In the genomic region with DNA sequence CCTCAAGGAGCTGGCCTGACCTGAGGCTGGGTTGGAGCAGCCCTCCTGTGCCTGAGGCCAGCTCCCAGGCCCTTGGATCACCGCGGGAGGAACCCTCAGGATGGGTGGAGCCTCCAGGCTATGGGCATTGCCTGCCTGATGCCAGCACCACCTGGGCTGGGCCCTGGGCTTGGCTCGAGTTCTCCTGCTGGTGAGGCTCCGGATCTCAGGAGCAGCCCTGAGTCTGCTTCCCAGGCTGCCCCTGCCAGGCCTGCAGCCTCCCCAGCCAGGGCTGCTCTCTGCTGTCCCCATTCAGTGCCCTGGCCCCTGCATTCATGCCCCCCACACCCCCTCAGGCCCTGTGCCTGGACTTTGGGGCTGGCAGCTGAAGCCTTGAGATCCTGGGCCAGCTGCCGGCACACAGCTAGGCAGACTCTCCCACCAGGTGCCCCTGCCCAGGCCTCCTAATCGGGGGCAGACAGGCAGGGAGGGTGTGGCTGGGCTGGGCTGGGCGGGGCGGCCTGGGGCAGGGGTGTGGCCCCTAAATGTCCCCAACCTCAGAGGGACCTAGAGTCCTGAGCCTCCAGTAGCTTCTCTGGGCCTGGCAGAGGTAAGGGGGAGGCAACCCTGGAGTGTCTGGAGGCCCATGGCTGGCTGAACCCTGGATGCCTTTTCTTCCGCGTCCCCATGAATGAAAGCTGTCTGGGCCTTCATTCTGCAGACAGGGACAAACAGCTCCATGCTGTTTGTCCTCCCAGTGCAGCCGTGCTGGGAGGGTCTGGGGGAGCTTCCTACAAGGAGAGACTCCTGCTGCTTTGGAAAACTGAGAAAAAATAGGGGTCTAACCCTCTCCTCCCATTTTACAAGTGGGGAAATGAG, we compare ENCODE assay signal across 9 cellular contexts. TPM values are rescaled to one million over a fixed set of nuclear protein-coding genes. Genes with fewer than 3 reads are reported as not detected.
DNase-seq lines count a peak whose midpoint lies in the region; ATAC-seq lines count a peak whose summit lies in the region.
"Had no signal": no experiment of that assay in that cellular context is flagged by ENCODE, and none has a peak within 500 bp of the region (broad histone marks: within the 10 kb centered on the region; RNA-seq: fewer than 3 reads in every experiment).

No MANE protein-coding gene starts in this region.

- H3K9ac ChIP-seq in duodenal mucosa (ENCODE audit: low read depth in 1 of 2, low read length in 2 of 2) (peak overlapping the region; percentile 54 to 58), neuronal stem cell (ENCODE audit: low read depth, low read length, poor library complexity) (no peak overlapping the region)

- peak overlapping the region; percentile 66 to 95 (median 88) for H3K27ac Mint-ChIP-seq in CD4-positive, alpha-beta memory T cell

- H3K4me3 Mint-ChIP-seq in CD4-positive, alpha-beta memory T cell, result peak overlapping the region; percentile 79 to 92 (median 86)

- peak overlapping the region; percentile 76 for H3K27ac ChIP-seq in CD4-positive, alpha-beta memory T cell (ENCODE audit: low read depth, low read length)
- H3K27ac ChIP-seq in duodenal mucosa (ENCODE audit: low read depth, low read length) (no peak overlapping the region), neuronal stem cell (replicated peaks; ENCODE audit: low read length) (no peak overlapping the region)

- no peak overlapping the region for H2BK12ac ChIP-seq in neuronal stem cell (ENCODE audit: low read length)

- peak overlapping the region; percentile 97 for H3K18ac ChIP-seq in neuronal stem cell (ENCODE audit: low read length)

- H3K27me3 ChIP-seq in CD4-positive, alpha-beta memory T cell (ENCODE audit: insufficient read depth, low read length), result no peaks in the 10 kb centered on the region
- H3K27me3 ChIP-seq in duodenal mucosa (ENCODE audit: control insufficient read depth in 1 of 2, insufficient read depth in 2 of 2, low read length in 2 of 2) (no peaks in the 10 kb centered on the region), neuronal stem cell (ENCODE audit: control insufficient read depth in 3 of 3, insufficient read depth in 3 of 3, low read depth in 1 of 3, low read length in 3 of 3) (no peaks in the 10 kb centered on the region)

- H3K4me2 ChIP-seq in neuronal stem cell (ENCODE audit: insufficient read depth, low read length, poor library complexity, severe bottlenecking), result no peak overlapping the region

- DNase-seq in CD4-positive, alpha-beta memory T cell, result no peak
- DNase-seq in NCI-H226, result peak; percentile 43
- DNase-seq in neuronal stem cell (ENCODE audit: low spot score), result no peak
- DNase-seq in mesenteric fat pad (ENCODE audit: low spot score), result no peak
- no peak for DNase-seq in CD1c-positive myeloid dendritic cell (ENCODE audit: extremely low spot score)

- CTCF ChIA-PET in CD4-positive, alpha-beta memory T cell (lab: Charles Lee; ENCODE audit: partially characterized antibody), result interaction anchor here (1.0 kb wide), 1 partner anchor 8 kb away, joined by 3 read pairs; no protein-coding TSS in a partner anchor

- no peaks in the 10 kb centered on the region for H3K36me3 ChIP-seq in CD4-positive, alpha-beta memory T cell (ENCODE audit: insufficient read depth, low read length)
- no peaks in the 10 kb centered on the region for H3K36me3 ChIP-seq in duodenal mucosa (ENCODE audit: control insufficient read depth in 1 of 2, insufficient read depth in 2 of 2, low read length in 2 of 2)
- H3K36me3 ChIP-seq in neuronal stem cell (replicated peaks in 1 of 2; ENCODE audit: control insufficient read depth in 2 of 2, insufficient read depth in 2 of 2, low read length in 2 of 2), result peaks cover 8 to 10% of the 10 kb centered on the region in 2 donors

- peak overlapping the region in 1 of 2 donors; percentile 64 for H3K4me3 ChIP-seq in CD4-positive, alpha-beta memory T cell (ENCODE audit: low read length in 2 of 2)
- H3K4me3 ChIP-seq in duodenal mucosa (ENCODE audit: low read depth in 1 of 2, low read length in 2 of 2), result peak overlapping the region; percentile 57 to 68
- H3K4me3 ChIP-seq in neuronal stem cell (ENCODE audit: low read length in 2 of 2), result peak overlapping the region in 1 of 2 donors; percentile 71

- peaks cover 0 to 7% of the 10 kb centered on the region in 2 donors for H3K36me3 Mint-ChIP-seq in CD4-positive, alpha-beta memory T cell

- peak overlapping the region; percentile 87 for H2BK5ac ChIP-seq in neuronal stem cell (ENCODE audit: low read length)

- H3K9me3 ChIP-seq in CD4-positive, alpha-beta memory T cell (ENCODE audit: control insufficient read depth in 1 of 2, low read length in 2 of 2), result no peaks in the 10 kb centered on the region
- H3K9me3 ChIP-seq in duodenal mucosa (ENCODE audit: control insufficient read depth in 1 of 2, low read length in 2 of 2) (no peaks in the 10 kb centered on the region), neuronal stem cell (replicated peaks in 1 of 2; ENCODE audit: control insufficient read depth in 2 of 2, insufficient read depth in 1 of 2, low read depth in 1 of 2, low read length in 2 of 2) (no peaks in the 10 kb centered on the region)

- no peak overlapping the region for H3K4ac ChIP-seq in neuronal stem cell (ENCODE audit: low read length)

- no peak overlapping the region for H4K91ac ChIP-seq in neuronal stem cell (ENCODE audit: low read depth, low read length, poor library complexity)

- POLR2A ChIA-PET in CD4-positive, alpha-beta memory T cell (lab: Charles Lee; ENCODE audit: partially characterized antibody), result interaction anchor here (0.9 to 3.8 kb wide), 5 partner anchors 20 to 122 kb away, joined by 3 to 18 read pairs (median 4); a partner anchor contains a TSS

- peak overlapping the region; percentile 98 for H2AK5ac ChIP-seq in neuronal stem cell (ENCODE audit: low read depth, low read length)

- H3K23ac ChIP-seq in neuronal stem cell (ENCODE audit: low read depth, low read length, poor library complexity), result peak overlapping the region; percentile 85

- peaks cover 0 to 6% (median 0%) of the 10 kb centered on the region in 8 donors for H3K9me3 Mint-ChIP-seq in CD4-positive, alpha-beta memory T cell

- H3K4me1 ChIP-seq in CD4-positive, alpha-beta memory T cell (ENCODE audit: insufficient read depth, low read length), result peaks cover 37% of the 10 kb centered on the region
- H3K4me1 ChIP-seq in duodenal mucosa (ENCODE audit: control insufficient read depth in 1 of 2, insufficient read depth in 2 of 2, low read length in 2 of 2) (peaks cover 31 to 45% of the 10 kb centered on the region in 2 donors), neuronal stem cell (ENCODE audit: control insufficient read depth in 2 of 2, insufficient read depth in 1 of 2, low read depth in 1 of 2, low read length in 2 of 2) (peaks cover 6 to 32% of the 10 kb centered on the region in 2 donors)

- intact Hi-C loops in CD4-positive, alpha-beta memory T cell (cut with micrococcal nuclease), result loop anchor here (1.0 kb wide), 1 partner anchor 41 kb away; a partner anchor contains a TSS

- peak overlapping the region; percentile 99 for H2AFZ ChIP-seq in neuronal stem cell (ENCODE audit: low read length)

- peak overlapping the region; percentile 94 for H2BK15ac ChIP-seq in neuronal stem cell (ENCODE audit: low read length)

- WGBS in neuronal stem cell (ENCODE audit: extremely low coverage in 2 of 2, insufficient read length in 2 of 2, insufficient replicate concordance in 1 of 2), 2 donors, result no CpG with 5 or more reads among the region's 11 CpGs

- H3K27me3 Mint-ChIP-seq in CD4-positive, alpha-beta memory T cell, result no peaks in the 10 kb centered on the region

- ATAC-seq in GM21619 (IDR thresholded peaks at IDR 0.05; ENCODE audit: unreplicated experiment) (no peak), HG03520 (IDR thresholded peaks at IDR 0.05; ENCODE audit: unreplicated experiment) (no peak)

- H3K79me1 ChIP-seq in neuronal stem cell (ENCODE audit: low read depth, low read length), result peaks cover 22% of the 10 kb centered on the region

- H3K4me1 Mint-ChIP-seq in CD4-positive, alpha-beta memory T cell, result peaks cover 25 to 39% (median 32%) of the 10 kb centered on the region in 4 donors

- H2BK120ac ChIP-seq in neuronal stem cell (ENCODE audit: low read depth, low read length), result no peak overlapping the region

- no peak overlapping the region for H3K14ac ChIP-seq in neuronal stem cell (ENCODE audit: low read length)

- H4K8ac ChIP-seq in neuronal stem cell (ENCODE audit: low read depth, low read length), result peak overlapping the region; percentile 50

RNA-seq across cellular contexts. Expression of a gene that starts 1.1 kb away (rescaled TPM):
- 10 to 100 TPM; 61.4 to 63.3 TPM for total RNA-seq in CD4-positive, alpha-beta memory T cell
- polyA plus RNA-seq in CD4-positive, alpha-beta memory T cell, result 10 to 100 TPM in 1 of 2 donors, 1 to 10 TPM in 1; 7.2 to 12.5 TPM
- polyA plus RNA-seq in neuronal stem cell (2013, experiment 1 of 2), result 23.9 TPM
- polyA plus RNA-seq in neuronal stem cell (2013, experiment 2 of 2), result 22.8 TPM
- 32.4 TPM for total RNA-seq in mesenteric fat pad

RNA-seq across cellular contexts. Expression of a gene that starts 1.8 kb away (rescaled TPM):
- 1 to 10 TPM; 2.4 to 3.2 TPM for total RNA-seq in CD4-positive, alpha-beta memory T cell
- polyA plus RNA-seq in CD4-positive, alpha-beta memory T cell, result 1 to 10 TPM; 2.1 to 2.7 TPM
- 0.04 TPM for polyA plus RNA-seq in neuronal stem cell (2013, experiment 1 of 2)
- polyA plus RNA-seq in neuronal stem cell (2013, experiment 2 of 2), result 0.04 TPM
- 1.3 TPM for total RNA-seq in mesenteric fat pad

RNA-seq across cellular contexts. Expression of a gene that starts 8.4 kb away (rescaled TPM):
- not detected for total RNA-seq in CD4-positive, alpha-beta memory T cell
- polyA plus RNA-seq in CD4-positive, alpha-beta memory T cell, result not detected
- 0.17 TPM for polyA plus RNA-seq in neuronal stem cell (2013, experiment 1 of 2)
- polyA plus RNA-seq in neuronal stem cell (2013, experiment 2 of 2), result 0.21 TPM
- total RNA-seq in mesenteric fat pad, result not detected
- total RNA-seq: sciatic nerve had no signal

RNA-seq across cellular contexts. Expression of a gene that starts 21.2 kb away (rescaled TPM):
- 10 to 100 TPM; 22.0 to 25.6 TPM for total RNA-seq in CD4-positive, alpha-beta memory T cell
- 10 to 100 TPM in 1 of 2 donors, 1 to 10 TPM in 1; 6.8 to 17.7 TPM for polyA plus RNA-seq in CD4-positive, alpha-beta memory T cell
- polyA plus RNA-seq in neuronal stem cell (2013, experiment 1 of 2), result 20.5 TPM
- 19.4 TPM for polyA plus RNA-seq in neuronal stem cell (2013, experiment 2 of 2)
- total RNA-seq in mesenteric fat pad, result 17.3 TPM

RNA-seq across cellular contexts. Expression of a gene that starts 41.1 kb away (rescaled TPM):
- 10 to 100 TPM; 74.0 to 77.4 TPM for total RNA-seq in CD4-positive, alpha-beta memory T cell
- 10 to 100 TPM in 1 of 2 donors, 1 to 10 TPM in 1; 5.3 to 14.1 TPM for polyA plus RNA-seq in CD4-positive, alpha-beta memory T cell
- 19.7 TPM for polyA plus RNA-seq in neuronal stem cell (2013, experiment 1 of 2)
- polyA plus RNA-seq in neuronal stem cell (2013, experiment 2 of 2), result 19.6 TPM
- total RNA-seq in mesenteric fat pad, result 49.2 TPM
